ENCODE assay signal across 28 cellular contexts in genomic region chr4:151809716-151810115, GRCh38.
"Had no signal": no experiment of that assay in that cellular context is flagged by ENCODE, and none has a peak within 500 bp of the region (broad histone marks: within the 10 kb centered on the region; RNA-seq: fewer than 3 reads in every experiment).

No MANE protein-coding gene starts in this region.

- H3K27me3 Mint-ChIP-seq: activated CD8-positive, alpha-beta T cell treated with anti-CD3 and anti-CD28 coated beads for 36 hours; activated naive CD8-positive, alpha-beta T cell; activated naive CD8-positive, alpha-beta T cell treated with anti-CD3 and anti-CD28 coated beads, Interleukin-2, amount 50 U/mL, for 24 hours; brain had no signal

- H3K36me3 Mint-ChIP-seq: activated naive CD4-positive, alpha-beta T cell treated with anti-CD3 and anti-CD28 coated beads, Interleukin-2, amount 10 ng/mL, durations not matched to agents 7 days and 5 days; activated naive CD8-positive, alpha-beta T cell; brain had no signal

- H3K4me3 ChIP-seq: Peyer's patch, SJSA1 had no signal

- DNase-seq: activated CD4-positive, alpha-beta T cell treated with anti-CD3 and anti-CD28 coated beads for 1 hour; activated CD4-positive, alpha-beta T cell treated with anti-CD3 and anti-CD28 coated beads for 48 hours; activated CD4-positive, CD25-positive, alpha-beta regulatory T cell; activated CD8-positive, alpha-beta T cell treated with anti-CD3 and anti-CD28 coated beads for 36 hours; activated effector memory CD4-positive, alpha-beta T cell treated with Interleukin-2 at 50 U/mL for 16 hours; activated naive CD4-positive, alpha-beta T cell treated with anti-CD3 and anti-CD28 coated beads, Interleukin-2, amount 10 ng/mL, durations not matched to agents 7 days and 5 days; activated naive CD8-positive, alpha-beta T cell treated with anti-CD3 and anti-CD28 coated beads, Interleukin-2, amount 50 U/mL, for 24 hours; activated T-cell treated with anti-CD3 and anti-CD28 coated beads, Interleukin-2, amount 50 U/mL, for 1 hour; Karpas-422; KBM-7; NCI-H1105 treated with DMSO at 0.1 percent for 48 hours; NCI-H1436 treated with DMSO at 0.1 percent for 48 hours; NCI-H1694 treated with DMSO at 0.1 percent for 48 hours; NCI-H2029; NCI-H345; NCI-H524 treated with DMSO at 0.1 percent for 48 hours; Peyer's patch; RPMI8226; SHP77 treated with DMSO at 0.1 percent for 48 hours; T-helper 1 cell; T-helper 2 cell; T-helper 9 cell had no signal

- H3K27ac Mint-ChIP-seq: activated CD8-positive, alpha-beta T cell treated with anti-CD3 and anti-CD28 coated beads for 36 hours; activated naive CD4-positive, alpha-beta T cell treated with anti-CD3 and anti-CD28 coated beads, Interleukin-2, amount 10 ng/mL, durations not matched to agents 7 days and 5 days; activated naive CD8-positive, alpha-beta T cell; activated naive CD8-positive, alpha-beta T cell treated with anti-CD3 and anti-CD28 coated beads, Interleukin-2, amount 50 U/mL, for 24 hours; activated T-helper 1 cell treated with anti-CD3 and anti-CD28 coated beads, Interleukin-12 subunit alpha, Interleukin-12 subunit beta, Interleukin-2, Interleukin-4 antibody, amounts not matched to agents 30 ng/mL and 10 ng/mL and 1 ng/mL, durations not matched to agents 14 hours and 24 hours and 36 hours; brain had no signal

- H3K9me3 ChIP-seq: Peyer's patch, SJSA1 had no signal

- H3K4me1 ChIP-seq: Peyer's patch had no signal

- H3K36me3 ChIP-seq: Peyer's patch, SJSA1 had no signal

- H3K27ac ChIP-seq: Peyer's patch, SJSA1, VCaP had no signal

- H3K4me3 Mint-ChIP-seq: activated CD8-positive, alpha-beta T cell treated with anti-CD3 and anti-CD28 coated beads for 36 hours; activated naive CD4-positive, alpha-beta T cell treated with anti-CD3 and anti-CD28 coated beads, Interleukin-2, amount 10 ng/mL, durations not matched to agents 7 days and 5 days; activated naive CD8-positive, alpha-beta T cell; activated naive CD8-positive, alpha-beta T cell treated with anti-CD3 and anti-CD28 coated beads, Interleukin-2, amount 50 U/mL, for 24 hours; activated T-helper 1 cell treated with anti-CD3 and anti-CD28 coated beads, Interleukin-12 subunit alpha, Interleukin-12 subunit beta, Interleukin-2, Interleukin-4 antibody, amounts not matched to agents 30 ng/mL and 10 ng/mL and 1 ng/mL, durations not matched to agents 14 hours and 24 hours and 36 hours; brain had no signal

- ATAC-seq: activated CD8-positive, alpha-beta T cell treated with anti-CD3 and anti-CD28 coated beads for 36 hours; activated naive CD8-positive, alpha-beta T cell treated with anti-CD3 and anti-CD28 coated beads, Interleukin-2, amount 50 U/mL, for 24 hours; SK-N-SH treated with all-trans-retinoic acid at 6 μM for 48 hours had no signal

- H3K9me3 Mint-ChIP-seq: activated CD8-positive, alpha-beta T cell treated with anti-CD3 and anti-CD28 coated beads for 36 hours; activated naive CD8-positive, alpha-beta T cell treated with anti-CD3 and anti-CD28 coated beads, Interleukin-2, amount 50 U/mL, for 24 hours; activated T-helper 1 cell treated with anti-CD3 and anti-CD28 coated beads, Interleukin-12 subunit alpha, Interleukin-12 subunit beta, Interleukin-2, Interleukin-4 antibody, amounts not matched to agents 30 ng/mL and 10 ng/mL and 1 ng/mL, durations not matched to agents 14 hours and 24 hours and 36 hours; brain had no signal

- H3K4me1 Mint-ChIP-seq: activated naive CD8-positive, alpha-beta T cell treated with anti-CD3 and anti-CD28 coated beads, Interleukin-2, amount 50 U/mL, for 24 hours had no signal

- H3K27me3 ChIP-seq: Peyer's patch, SJSA1 had no signal
